Comparison of ENCODE assay signal across 21 cellular contexts in genomic region chr2:158975271-158975921, GRCh38.
"Had no signal": no experiment of that assay in that cellular context is flagged by ENCODE, and none has a peak within 500 bp of the region (broad histone marks: within the 10 kb centered on the region; RNA-seq: fewer than 3 reads in every experiment).

No MANE protein-coding gene starts in this region.

- H3K4me3 Mint-ChIP-seq: activated CD4-positive, alpha-beta T cell treated with anti-CD3 and anti-CD28 coated beads, Interleukin-2, amount 10 ng/mL, durations not matched to agents 24 days and 14 days; activated CD8-positive, alpha-beta memory T cell treated with anti-CD3 and anti-CD28 coated beads, Interleukin-2, amount 10 ng/mL, durations not matched to agents 7 days and 5 days; activated naive CD4-positive, alpha-beta T cell treated with anti-CD3 and anti-CD28 coated beads for 36 hours; activated naive CD8-positive, alpha-beta T cell; activated T-cell treated with anti-CD3 and anti-CD28 coated beads, Interleukin-2, amount 50 U/mL, for 24 hours; T-helper 1 cell treated with Interleukin-12 subunit alpha and Interleukin-12 subunit beta and Interleukin-4 antibody, amounts not matched to agents 30 μg/mL and 1 μg/mL, for 36 hours; WTC11 had no signal

- ATAC-seq: activated CD8-positive, alpha-beta memory T cell treated with anti-CD3 and anti-CD28 coated beads, Interleukin-2, amount 10 ng/mL, durations not matched to agents 7 days and 5 days; WTC11 had no signal

- H2AFZ ChIP-seq: PC-9 had no signal

- H3K4me3 ChIP-seq: PC-9 had no signal

- H3K27ac ChIP-seq: PC-9 had no signal

- H3K4me2 ChIP-seq: PC-9 had no signal

- FAIRE-seq: bronchial epithelial cell had no signal

- H3K9me3 Mint-ChIP-seq: activated CD4-positive, alpha-beta T cell treated with anti-CD3 and anti-CD28 coated beads, Interleukin-2, amount 10 ng/mL, durations not matched to agents 24 days and 14 days; activated naive CD4-positive, alpha-beta T cell treated with anti-CD3 and anti-CD28 coated beads for 36 hours; activated T-cell treated with anti-CD3 and anti-CD28 coated beads, Interleukin-2, amount 50 U/mL, for 24 hours; T-helper 1 cell treated with Interleukin-12 subunit alpha and Interleukin-12 subunit beta and Interleukin-4 antibody, amounts not matched to agents 30 μg/mL and 1 μg/mL, for 36 hours; WTC11 had no signal

- H3K27ac Mint-ChIP-seq: activated CD4-positive, alpha-beta T cell treated with anti-CD3 and anti-CD28 coated beads, Interleukin-2, amount 10 ng/mL, durations not matched to agents 24 days and 14 days; activated CD8-positive, alpha-beta memory T cell treated with anti-CD3 and anti-CD28 coated beads, Interleukin-2, amount 10 ng/mL, durations not matched to agents 7 days and 5 days; activated naive CD4-positive, alpha-beta T cell treated with anti-CD3 and anti-CD28 coated beads for 36 hours; activated naive CD8-positive, alpha-beta T cell; activated T-cell treated with anti-CD3 and anti-CD28 coated beads, Interleukin-2, amount 50 U/mL, for 24 hours; T-helper 1 cell treated with Interleukin-12 subunit alpha and Interleukin-12 subunit beta and Interleukin-4 antibody, amounts not matched to agents 30 μg/mL and 1 μg/mL, for 36 hours; WTC11 had no signal

- DNase-seq: activated CD4-positive, alpha-beta T cell treated with anti-CD3 and anti-CD28 coated beads, Interleukin-2, amount 10 ng/mL, durations not matched to agents 24 days and 14 days; activated CD4-positive, alpha-beta T cell treated with anti-CD3 and anti-CD28 coated beads, Interleukin-2, amount 50 U/mL, for 48 hours; activated CD4-positive, CD25-positive, alpha-beta regulatory T cell treated with anti-CD3 and anti-CD28 coated beads, Interleukin-2, amount 50 U/mL, for 72 hours; activated CD8-positive, alpha-beta memory T cell treated with anti-CD3 and anti-CD28 coated beads, Interleukin-2, amount 10 ng/mL, durations not matched to agents 7 days and 5 days; activated gamma-delta T cell; activated naive CD4-positive, alpha-beta T cell treated with anti-CD3 and anti-CD28 coated beads for 36 hours; activated T-cell treated with anti-CD3 and anti-CD28 coated beads, Interleukin-2, amount 50 U/mL, for 24 hours; central memory CD4-positive, alpha-beta T cell; MM.1S; NCI-H1105 treated with DMSO at 0.1 percent for 48 hours; NCI-H1436 treated with DMSO at 0.1 percent for 48 hours; NCI-H187; NCI-H2081 treated with DMSO at 0.1 percent for 48 hours; NCI-H446; NCI-H524; PC-9; SHP77 treated with DMSO at 0.1 percent for 48 hours had no signal

- H3K36me3 Mint-ChIP-seq: activated CD8-positive, alpha-beta memory T cell treated with anti-CD3 and anti-CD28 coated beads, Interleukin-2, amount 10 ng/mL, durations not matched to agents 7 days and 5 days; activated naive CD8-positive, alpha-beta T cell; WTC11 had no signal
